In the genomic region with DNA sequence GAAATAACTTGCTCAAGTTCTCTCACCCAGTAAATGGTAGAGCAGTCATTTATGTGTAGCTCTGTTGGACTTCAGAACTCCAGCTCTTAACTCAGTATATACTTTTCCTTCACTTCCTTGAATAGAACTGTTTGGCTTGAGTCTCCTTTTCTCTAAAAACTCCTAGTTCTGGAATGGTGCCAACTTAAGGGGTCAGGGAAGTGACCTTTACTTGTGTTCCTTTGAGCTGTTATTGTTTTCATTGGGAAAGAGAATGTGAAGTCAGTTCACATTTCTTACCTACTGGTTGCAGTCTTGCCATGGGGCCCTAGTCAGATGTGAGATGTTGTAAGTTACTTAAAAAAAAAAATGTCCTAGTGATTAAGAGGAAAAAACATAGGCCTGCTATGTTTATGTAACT, we compare ENCODE assay signal across 11 cellular contexts.
DNase-seq lines count a peak whose midpoint lies in the region; ATAC-seq, FAIRE-seq and TF ChIP-seq lines count a peak whose summit lies in the region.
"Had no signal": no experiment of that assay in that cellular context is flagged by ENCODE, and none has a peak within 500 bp of the region (broad histone marks: within the 10 kb centered on the region; RNA-seq: fewer than 3 reads in every experiment).

No MANE protein-coding gene starts in this region.

- no peak for FAIRE-seq in RCC 7860 (lab: Jason Lieb, UNC)

- peak; percentile 66 for ATAC-seq in left colon
- ATAC-seq in HG03439 (IDR thresholded peaks at IDR 0.05; ENCODE audit: unreplicated experiment): no peak

- no peak overlapping the region for H3K4me3 ChIP-seq in choroid plexus epithelial cell (ENCODE audit: low read depth, low read length)
- H3K4me3 ChIP-seq in skin epidermis: no peak overlapping the region

- H3K27ac ChIP-seq in skin epidermis: peak overlapping the region in 17 of 21 experiments; percentile 0 to 88 (median 46)
- H3K27ac ChIP-seq: neutrophil had no signal

- TF ChIP-seq CTCF in choroid plexus epithelial cell (conservative IDR thresholded peaks at IDR 0.05; ENCODE audit: low read depth, low read length): no peak

- intact Hi-C loops in left colon (cut with DNase I, micrococcal nuclease): no loop called here

- DNase-seq in LHCN-M2 (ENCODE audit: low read depth) (peak; percentile 80), choroid plexus epithelial cell (ENCODE audit: low read depth) (peak; percentile 99), left colon (no peak), RCC 7860 (ENCODE audit: low spot score) (no peak), AG08396 (ENCODE audit: low spot score) (no peak)
- DNase-seq in stimulated activated CD4-positive, alpha-beta T cell treated with anti-CD3 and anti-CD28 coated beads, Interleukin-4, amount 100 ng/mL, for 4 hours: no peak
- DNase-seq: Karpas-422, NCI-H526 treated with DMSO at 0.1 percent for 48 hours had no signal

Comparison
In these comparisons a context has a peak if more than half of its experiments do, and no peak if none do; other contexts are left out.
1. DNase-seq: peak in LHCN-M2 (single experiment) and choroid plexus epithelial cell (single experiment); none in left colon (0 of 2), RCC 7860 (single experiment), AG08396 (single experiment) and stimulated activated CD4-positive, alpha-beta T cell treated with anti-CD3 and anti-CD28 coated beads, Interleukin-4, amount 100 ng/mL, for 4 hours (0 of 2).